ENCODE assay signal across 1 cellular context in genomic region chr19:8342684-8343482, GRCh38.
TF ChIP-seq lines count a peak whose summit lies in the region.

KANK3 (minus strand) TSS chr19:8343262; CDS start chr19:8337828, 5,434 bp downstream.

TF ChIP-seq in HepG2, 621 proteins besides CTCF, POLR2A, EP300 and RAD21 (continued from another document):
- TF ChIP-seq NRL (CRISPR knock-in tag; IDR thresholded peaks at IDR 0.05; ENCODE audit: borderline replicate concordance) (no peak), ZMYM4 (CRISPR knock-in tag; IDR thresholded peaks at IDR 0.05) (peak; percentile 20; the same call in 1 of the 2 replicates), HHEX (CRISPR knock-in tag; IDR thresholded peaks at IDR 0.05) (no peak), KAT2B (IDR thresholded peaks at IDR 0.05; ENCODE audit: borderline replicate concordance, low read depth, low read length) (no peak), ZSCAN31 (CRISPR knock-in tag; IDR thresholded peaks at IDR 0.05; ENCODE audit: low read depth) (no peak), ZNF740 (CRISPR knock-in tag; IDR thresholded peaks at IDR 0.05) (peak; percentile 93), SAP130 (CRISPR knock-in tag; IDR thresholded peaks at IDR 0.05; ENCODE audit: low read depth) (peak; percentile 45; the same call in 1 of the 2 replicates), GMEB1 (CRISPR knock-in tag; IDR thresholded peaks at IDR 0.05; ENCODE audit: borderline replicate concordance) (no peak), ZNF354B (CRISPR knock-in tag; IDR thresholded peaks at IDR 0.05) (no peak), PRPF4 (IDR thresholded peaks at IDR 0.05; ENCODE audit: low read depth, low read length, poor library complexity, severe bottlenecking) (no peak), PITX1 (CRISPR knock-in tag; IDR thresholded peaks at IDR 0.05) (no peak), ONECUT2 (CRISPR knock-in tag; IDR thresholded peaks at IDR 0.05) (no peak), TGIF2 (CRISPR knock-in tag; IDR thresholded peaks at IDR 0.05) (no peak), HOXA3 (CRISPR knock-in tag; IDR thresholded peaks at IDR 0.05) (peak; percentile 37; the same call in 1 of the 2 replicates), ZNF570 (CRISPR knock-in tag; IDR thresholded peaks at IDR 0.05; ENCODE audit: borderline replicate concordance) (no peak), ZNF224 (CRISPR knock-in tag; IDR thresholded peaks at IDR 0.05) (no peak), HDAC1 (CRISPR knock-in tag; IDR thresholded peaks at IDR 0.05) (no peak), IKZF1 (IDR thresholded peaks at IDR 0.05) (no peak), ZHX1 (CRISPR knock-in tag; IDR thresholded peaks at IDR 0.05; ENCODE audit: low read depth) (no peak), ZNF687 (CRISPR knock-in tag; IDR thresholded peaks at IDR 0.05) (peak; percentile 67), PHF21A (CRISPR knock-in tag; IDR thresholded peaks at IDR 0.05) (no peak), MAZ (IDR thresholded peaks at IDR 0.05; ENCODE audit: borderline replicate concordance, low read depth, low read length) (no peak), MAZ (CRISPR knock-in tag; IDR thresholded peaks at IDR 0.05; ENCODE audit: low read depth) (0 out of 2 replicates have a peak, but pooled peaks have one; percentile 24), CBX5 (CRISPR knock-in tag; IDR thresholded peaks at IDR 0.05; ENCODE audit: borderline replicate concordance) (no peak), BCLAF1 (IDR thresholded peaks at IDR 0.05) (no peak), MZF1 (CRISPR knock-in tag; IDR thresholded peaks at IDR 0.05; ENCODE audit: borderline replicate concordance) (no peak), THAP7 (CRISPR knock-in tag; IDR thresholded peaks at IDR 0.05) (no peak), NFIB (CRISPR knock-in tag; IDR thresholded peaks at IDR 0.05; ENCODE audit: borderline replicate concordance) (no peak), NFATC3 (CRISPR knock-in tag; IDR thresholded peaks at IDR 0.05) (no peak), ZNF607 (CRISPR knock-in tag; IDR thresholded peaks at IDR 0.05; ENCODE audit: borderline replicate concordance) (no peak), ZNF768 (CRISPR knock-in tag; IDR thresholded peaks at IDR 0.05) (no peak), PRDM4 (CRISPR knock-in tag; IDR thresholded peaks at IDR 0.05; ENCODE audit: borderline replicate concordance) (no peak), GFI1 (CRISPR knock-in tag; IDR thresholded peaks at IDR 0.05; ENCODE audit: borderline replicate concordance) (no peak), ZNF800 (CRISPR knock-in tag; IDR thresholded peaks at IDR 0.05) (0 out of 2 replicates have a peak, but pooled peaks have one; percentile 36), CENPX (CRISPR knock-in tag; IDR thresholded peaks at IDR 0.05) (no peak), BORCS8-MEF2B (CRISPR knock-in tag; IDR thresholded peaks at IDR 0.05) (0 out of 2 replicates have a peak, but pooled peaks have one; percentile 53), ZKSCAN5 (CRISPR knock-in tag; IDR thresholded peaks at IDR 0.05) (no peak)
